ENCODE assay signal across 1 cellular context in genomic region chr9:93566408-93567270, GRCh38.
TF ChIP-seq lines count a peak whose summit lies in the region.

No MANE protein-coding gene starts in this region.

TF ChIP-seq in HepG2, 621 proteins besides CTCF, POLR2A, EP300 and RAD21 (continued from another document and continues in another):
- peak; percentile 85; the same call in 1 of the 2 replicates for TF ChIP-seq GMEB1 (CRISPR knock-in tag; IDR thresholded peaks at IDR 0.05; ENCODE audit: borderline replicate concordance)
- no peak; the same call in 1 of the 2 replicates for TF ChIP-seq ZNF777 (CRISPR knock-in tag; IDR thresholded peaks at IDR 0.05)
- TF ChIP-seq YEATS2 (CRISPR knock-in tag; IDR thresholded peaks at IDR 0.05; ENCODE audit: borderline replicate concordance) = peak; percentile 77; the same call in 1 of the 2 replicates
- 0 out of 2 replicates have a peak, but pooled peaks have one; percentile 5 for TF ChIP-seq ZNF12 (CRISPR knock-in tag; IDR thresholded peaks at IDR 0.05)
- TF ChIP-seq TCF12 (IDR thresholded peaks at IDR 0.05) = no peak
- TF ChIP-seq TCF12 (CRISPR knock-in tag; IDR thresholded peaks at IDR 0.05) = peak; percentile 36; the same call in 1 of the 2 replicates
- TF ChIP-seq ZFP36L1 (CRISPR knock-in tag; IDR thresholded peaks at IDR 0.05) = peak; percentile 90; the same call in 1 of the 2 replicates
- peak; percentile 68; the same call in 1 of the 2 replicates for TF ChIP-seq ZNF232 (CRISPR knock-in tag; IDR thresholded peaks at IDR 0.05; ENCODE audit: borderline replicate concordance)
- TF ChIP-seq KLF9 (CRISPR knock-in tag; IDR thresholded peaks at IDR 0.05; ENCODE audit: low read depth) = no peak
- TF ChIP-seq ZSCAN21 (CRISPR knock-in tag; IDR thresholded peaks at IDR 0.05; ENCODE audit: borderline replicate concordance) = peak; percentile 77
- peak; percentile 87 for TF ChIP-seq SNAPC2 (CRISPR knock-in tag; IDR thresholded peaks at IDR 0.05)
- no peak for TF ChIP-seq CHCHD3 (CRISPR knock-in tag; IDR thresholded peaks at IDR 0.05)
- TF ChIP-seq ADNP (CRISPR knock-in tag; IDR thresholded peaks at IDR 0.05) = no peak
- peak; percentile 30; the same call in 1 of the 2 replicates for TF ChIP-seq ZNF414 (CRISPR knock-in tag; IDR thresholded peaks at IDR 0.05)
- TF ChIP-seq TFDP2 (CRISPR knock-in tag; IDR thresholded peaks at IDR 0.05) = peak; percentile 68
- TF ChIP-seq ZNF839 (CRISPR knock-in tag; IDR thresholded peaks at IDR 0.05; ENCODE audit: borderline replicate concordance) = no peak
- TF ChIP-seq KDM4B (CRISPR knock-in tag; IDR thresholded peaks at IDR 0.05) = 0 out of 2 replicates have a peak, but pooled peaks have one; percentile 69
- TF ChIP-seq ZNF274 (CRISPR knock-in tag; IDR thresholded peaks at IDR 0.05) = peak; percentile 66; the same call in 1 of the 2 replicates
- 0 out of 2 replicates have a peak, but pooled peaks have one; percentile 53 for TF ChIP-seq ZBTB3 (CRISPR knock-in tag; IDR thresholded peaks at IDR 0.05; ENCODE audit: borderline replicate concordance, low read depth)
- TF ChIP-seq KDM2A (CRISPR knock-in tag; IDR thresholded peaks at IDR 0.05; ENCODE audit: borderline replicate concordance, low read depth) = peak; percentile 99
- TF ChIP-seq HNF4G (IDR thresholded peaks at IDR 0.05; ENCODE audit: borderline replicate concordance, low read depth, low read length) = no peak
- no peak for TF ChIP-seq HNF4G (CRISPR knock-in tag; IDR thresholded peaks at IDR 0.05; ENCODE audit: borderline replicate concordance, low read depth)
- no peak for TF ChIP-seq THYN1 (CRISPR knock-in tag; IDR thresholded peaks at IDR 0.05; ENCODE audit: borderline replicate concordance, low read depth)
- no peak for TF ChIP-seq IKZF1 (IDR thresholded peaks at IDR 0.05)
- TF ChIP-seq ZNF547 (CRISPR knock-in tag; IDR thresholded peaks at IDR 0.05) = peak; percentile 56; the same call in 1 of the 2 replicates
- TF ChIP-seq ZNF772 (CRISPR knock-in tag; IDR thresholded peaks at IDR 0.05) = peak; percentile 47
- no peak for TF ChIP-seq ZNF432 (CRISPR knock-in tag; IDR thresholded peaks at IDR 0.05; ENCODE audit: borderline replicate concordance)
- TF ChIP-seq ZMAT3 (CRISPR knock-in tag; conservative IDR thresholded peaks at IDR 0.05) = peak; percentile 81; the same call in 1 of the 2 replicates
- TF ChIP-seq NONO (IDR thresholded peaks at IDR 0.05) = no peak
- TF ChIP-seq NONO (CRISPR knock-in tag; conservative IDR thresholded peaks at IDR 0.05) = peak; percentile 42; the same call in 1 of the 2 replicates
- TF ChIP-seq U2AF1 (optimal IDR thresholded peaks at IDR 0.05; ENCODE audit: low read depth, low read length) = no peak
- TF ChIP-seq NFIB (CRISPR knock-in tag; IDR thresholded peaks at IDR 0.05; ENCODE audit: borderline replicate concordance) = no peak
- peak; percentile 85 for TF ChIP-seq KAT8 (CRISPR knock-in tag; IDR thresholded peaks at IDR 0.05)
- peak; percentile 69; the same call in 1 of the 2 replicates for TF ChIP-seq BRF2 (CRISPR knock-in tag; IDR thresholded peaks at IDR 0.05)
- 0 out of 2 replicates have a peak, but pooled peaks have one; percentile 57 for TF ChIP-seq ZNF670 (CRISPR knock-in tag; IDR thresholded peaks at IDR 0.05; ENCODE audit: borderline replicate concordance)
- TF ChIP-seq ZBTB38 (CRISPR knock-in tag; IDR thresholded peaks at IDR 0.05) = peak; percentile 74
- no peak for TF ChIP-seq ATAD3A (CRISPR knock-in tag; IDR thresholded peaks at IDR 0.05)
- TF ChIP-seq KAT2B (IDR thresholded peaks at IDR 0.05; ENCODE audit: borderline replicate concordance, low read depth, low read length) = no peak
- TF ChIP-seq IKZF5 (CRISPR knock-in tag; IDR thresholded peaks at IDR 0.05) = no peak; the same call in 1 of the 2 replicates
- peak; percentile 72; the same call in 1 of the 2 replicates for TF ChIP-seq TMF1 (CRISPR knock-in tag; IDR thresholded peaks at IDR 0.05; ENCODE audit: low read depth)
- TF ChIP-seq ZNF614 (CRISPR knock-in tag; IDR thresholded peaks at IDR 0.05; ENCODE audit: borderline replicate concordance) = 0 out of 2 replicates have a peak, but pooled peaks have one; percentile 66
- peak; percentile 62; the same call in 1 of the 2 replicates for TF ChIP-seq ZNF331 (CRISPR knock-in tag; IDR thresholded peaks at IDR 0.05)
- no peak for TF ChIP-seq BCL3 (CRISPR knock-in tag; IDR thresholded peaks at IDR 0.05)
- no peak for TF ChIP-seq PRMT3 (CRISPR knock-in tag; IDR thresholded peaks at IDR 0.05; ENCODE audit: borderline replicate concordance, low read depth)
- TF ChIP-seq ZNF792 (CRISPR knock-in tag; IDR thresholded peaks at IDR 0.05) = peak; percentile 69; the same call in 1 of the 2 replicates
- TF ChIP-seq ARID5B (CRISPR knock-in tag; IDR thresholded peaks at IDR 0.05) = peak; percentile 65; the same call in 1 of the 2 replicates
